Comparison of ENCODE assay signal across 25 cellular contexts in the genomic region with DNA sequence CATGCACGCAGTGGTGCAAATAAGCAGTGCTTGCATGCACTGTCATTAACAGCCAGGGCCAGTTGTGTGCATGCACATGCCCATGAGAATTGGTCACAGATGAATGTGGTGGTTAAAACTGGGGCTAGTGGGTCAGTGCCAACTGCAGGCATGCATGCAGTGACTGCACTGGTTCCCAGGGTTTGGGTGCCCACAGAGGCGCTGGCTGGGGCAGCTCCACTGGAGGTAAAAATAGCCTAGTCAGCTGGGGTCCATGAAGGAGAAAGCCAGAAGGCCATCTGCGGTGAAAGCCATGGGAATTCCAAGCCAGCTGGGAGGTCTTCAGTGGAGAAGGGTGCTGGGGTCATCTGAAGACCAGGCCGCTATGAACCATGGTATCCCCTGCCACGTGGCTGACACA.
"Had no signal": no experiment of that assay in that cellular context is flagged by ENCODE, and none has a peak within 500 bp of the region (broad histone marks: within the 10 kb centered on the region; RNA-seq: fewer than 3 reads in every experiment).

No MANE protein-coding gene starts in this region.

- H3K27me3 ChIP-seq: ovary, right lobe of liver, sigmoid colon, stomach, thyroid gland, tibial nerve, upper lobe of left lung, vagina had no signal

- H3K4me3 ChIP-seq: ovary, psoas muscle, right lobe of liver, sigmoid colon, skin epidermis, smooth muscle cell, stomach, thoracic aorta, thyroid gland, tibial nerve, upper lobe of left lung, vagina had no signal

- H2AFZ ChIP-seq: parathyroid adenoma had no signal

- ATAC-seq: naive thymus-derived CD8-positive, alpha-beta T cell; natural killer cell treated with Interleukin-12 subunit alpha and Interleukin-12 subunit beta and Interleukin-15 and Interleukin-18, amount 100 ng/mL, for 72 hours; psoas muscle; right cardiac atrium; stimulated activated naive B cell treated with anti-CD40 and anti-IgM and Interleukin-4, amounts not matched to agents 10 μg/mL and 1 μg/mL and 100 μg/mL, for 72 hours had no signal

- H3K4me1 ChIP-seq: parathyroid adenoma, psoas muscle, right lobe of liver, sigmoid colon, stomach, tibial nerve, upper lobe of left lung, vagina had no signal

- H3K9me3 ChIP-seq: ovary, psoas muscle, right lobe of liver, sigmoid colon, thoracic aorta, thyroid gland, vagina had no signal

- H3K4me2 ChIP-seq: smooth muscle cell had no signal

- H3K36me3 ChIP-seq: ovary, right lobe of liver, thoracic aorta, thyroid gland, vagina had no signal

- H3K27ac ChIP-seq: ovary, parathyroid adenoma, psoas muscle, right lobe of liver, sigmoid colon, skin epidermis, stomach, thoracic aorta, thyroid gland, tibial nerve, upper lobe of left lung, vagina had no signal

- H3K9ac ChIP-seq: parathyroid adenoma had no signal

- DNase-seq: nephron progenitor cell; occipital lobe; ovary; psoas muscle; right cardiac atrium; sigmoid colon; stimulated activated CD4-positive, alpha-beta T cell treated with anti-CD3 and anti-CD28 coated beads, Interleukin-15, amount 100 ng/mL, for 24 hours; stimulated activated CD4-positive, alpha-beta T cell treated with anti-CD3 and anti-CD28 coated beads, Interleukin-2, amount 100 ng/mL, for 24 hours; stimulated activated CD4-positive, alpha-beta T cell treated with anti-CD3 and anti-CD28 coated beads, Interleukin-2, amount 100 ng/mL, for 48 hours; stimulated activated CD4-positive, alpha-beta T cell treated with anti-CD3 and anti-CD28 coated beads, Interleukin-4, amount 100 ng/mL, for 24 hours; stimulated activated naive B cell treated with anti-CD40 and anti-IgM and Interleukin-4, amounts not matched to agents 10 μg/mL and 1 μg/mL and 100 μg/mL, for 72 hours; stimulated activated naive CD4-positive, alpha-beta T cell treated with Interleukin-2 at 50 U/mL for 16 hours; stomach; trophoblast cell; upper lobe of left lung had no signal
